Comparison of ENCODE assay signal across 26 cellular contexts in the genomic region with DNA sequence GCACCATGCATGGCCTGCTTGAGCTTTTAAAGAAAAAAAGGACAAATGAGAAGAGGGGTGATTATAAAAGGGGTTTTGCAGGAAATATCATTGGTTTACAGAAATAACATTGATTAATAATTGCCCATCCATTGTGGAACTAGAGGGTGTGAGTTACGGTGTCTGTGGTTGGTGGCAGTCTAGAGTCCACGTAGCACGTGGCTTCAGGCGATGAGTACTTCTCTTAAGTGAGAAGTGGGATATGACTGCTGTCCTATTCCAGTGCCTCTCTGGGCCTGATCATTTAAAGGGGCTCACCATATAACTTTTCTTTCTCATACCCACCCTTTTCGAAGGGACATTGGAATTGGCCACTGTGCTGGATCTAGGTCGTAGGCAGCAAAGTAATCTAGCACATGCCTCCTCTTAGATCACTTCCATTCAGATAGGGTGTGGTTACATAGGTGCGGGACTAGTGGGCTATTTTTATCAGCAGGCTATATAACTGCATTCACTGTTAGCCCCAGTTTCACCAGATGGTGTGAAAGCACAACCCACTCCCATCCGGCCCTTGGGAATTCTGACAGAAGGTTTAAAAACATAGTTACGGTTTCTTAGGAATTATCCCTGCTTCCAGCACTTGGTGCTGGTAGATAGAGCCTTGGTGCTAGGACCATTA. TPM values are rescaled to one million over a fixed set of nuclear protein-coding genes. Genes with fewer than 3 reads are reported as not detected.
A peak's percentile ranks its signal among the peaks of the same experiment; 100 is the strongest.
DNase-seq lines count a peak whose midpoint lies in the region; ATAC-seq and TF ChIP-seq lines count a peak whose summit lies in the region.
"Had no signal": no experiment of that assay in that cellular context is flagged by ENCODE, and none has a peak within 500 bp of the region (broad histone marks: within the 10 kb centered on the region; RNA-seq: fewer than 3 reads in every experiment).

No MANE protein-coding gene starts in this region.

- DNase-seq in activated T-cell treated with anti-CD3 and anti-CD28 coated beads, Interleukin-2, amount 50 U/mL, for 24 hours, result no peak
- DNase-seq in activated T-cell treated with anti-CD3 and anti-CD28 coated beads, Interleukin-2, amount 50 U/mL, for 72 hours, result no peak
- no peak for DNase-seq in WERI-Rb-1
- no peak for DNase-seq in mesothelial cell of epicardium (ENCODE audit: low spot score in 2 of 2, unreplicated experiment in 2 of 2)
- no peak for DNase-seq in COR-L47 (lab: John Stamatoyannopoulos, UW)
- no peak for DNase-seq in stimulated activated CD8-positive, alpha-beta memory T cell treated with anti-CD3 and anti-CD28 coated beads, Interleukin-4, amount 100 ng/mL, for 48 hours
- DNase-seq in SKM-1 (lab: John Stamatoyannopoulos, UW; ENCODE audit: unreplicated experiment), result no peak
- DNase-seq: activated CD4-positive, alpha-beta memory T cell treated with anti-CD3 and anti-CD28 coated beads, Interleukin-2, amount 10 ng/mL, durations not matched to agents 7 days and 5 days; activated CD4-positive, CD25-positive, alpha-beta regulatory T cell; activated CD8-positive, alpha-beta memory T cell treated with anti-CD3 and anti-CD28 coated beads, Interleukin-2, amount 50 U/mL, for 4 hours; activated naive CD4-positive, alpha-beta T cell treated with anti-CD3 and anti-CD28 coated beads, Interleukin-2, amount 50 U/mL, for 16 hours; Calu3; GOT3; left cardiac atrium; NCI-H1048; NCI-H526 treated with DMSO at 0.1 percent for 48 hours; thyroid gland had no signal

- TF ChIP-seq CTCF in HEK293 (tag by site-specific recombination; IDR thresholded peaks at IDR 0.05) (no peak), WERI-Rb-1 (IDR thresholded peaks at IDR 0.05; ENCODE audit: low read depth, low read length) (no peak), mesothelial cell of epicardium (IDR thresholded peaks at IDR 0.05; ENCODE audit: unreplicated experiment) (no peak)

- H3K27me3 Mint-ChIP-seq in activated T-cell treated with anti-CD3 and anti-CD28 coated beads, Interleukin-2, amount 50 U/mL, for 24 hours, result no peaks in the 10 kb centered on the region
- no peaks in the 10 kb centered on the region for H3K27me3 Mint-ChIP-seq in activated T-cell treated with anti-CD3 and anti-CD28 coated beads, Interleukin-2, amount 50 U/mL, for 72 hours (ENCODE audit: low read depth)
- H3K27me3 Mint-ChIP-seq in mesothelial cell of epicardium (ENCODE audit: low read depth), result no peaks in the 10 kb centered on the region
- H3K27me3 Mint-ChIP-seq: activated CD4-positive, alpha-beta memory T cell treated with anti-CD3 and anti-CD28 coated beads, Interleukin-2, amount 10 ng/mL, durations not matched to agents 7 days and 5 days; IgD-negative memory B cell; T-cell had no signal

- no peaks in the 10 kb centered on the region for H3K9me3 ChIP-seq in HEK293 (ENCODE audit: control insufficient read depth, insufficient read depth, low read depth, low read length)
- H3K9me3 ChIP-seq in WERI-Rb-1 (ENCODE audit: severe bottlenecking), result no peaks in the 10 kb centered on the region
- H3K9me3 ChIP-seq: body of pancreas, SJSA1, thyroid gland had no signal

- H3K4me1 Mint-ChIP-seq in activated T-cell treated with anti-CD3 and anti-CD28 coated beads, Interleukin-2, amount 50 U/mL, for 24 hours (ENCODE audit: low read depth), result peaks cover 42% of the 10 kb centered on the region
- peaks cover 40% of the 10 kb centered on the region for H3K4me1 Mint-ChIP-seq in activated T-cell treated with anti-CD3 and anti-CD28 coated beads, Interleukin-2, amount 50 U/mL, for 72 hours (ENCODE audit: low read depth)
- H3K4me1 Mint-ChIP-seq in mesothelial cell of epicardium, result peaks cover 2% of the 10 kb centered on the region
- H3K4me1 Mint-ChIP-seq: CD14-positive monocyte had no signal

- H3K9me3 Mint-ChIP-seq in activated T-cell treated with anti-CD3 and anti-CD28 coated beads, Interleukin-2, amount 50 U/mL, for 24 hours, result no peaks in the 10 kb centered on the region
- H3K9me3 Mint-ChIP-seq in activated T-cell treated with anti-CD3 and anti-CD28 coated beads, Interleukin-2, amount 50 U/mL, for 72 hours, result no peaks in the 10 kb centered on the region
- no peaks in the 10 kb centered on the region for H3K9me3 Mint-ChIP-seq in mesothelial cell of epicardium
- H3K9me3 Mint-ChIP-seq: activated CD4-positive, alpha-beta memory T cell treated with anti-CD3 and anti-CD28 coated beads, Interleukin-2, amount 10 ng/mL, durations not matched to agents 7 days and 5 days; CD14-positive monocyte; IgD-negative memory B cell; T-cell had no signal

- peaks cover 77% of the 10 kb centered on the region for H3K36me3 Mint-ChIP-seq in activated T-cell treated with anti-CD3 and anti-CD28 coated beads, Interleukin-2, amount 50 U/mL, for 24 hours (ENCODE audit: low read depth)
- H3K36me3 Mint-ChIP-seq in activated T-cell treated with anti-CD3 and anti-CD28 coated beads, Interleukin-2, amount 50 U/mL, for 72 hours (ENCODE audit: insufficient read depth in 2 of 2), result peaks cover 8 to 12% of the 10 kb centered on the region in 2 donors
- H3K36me3 Mint-ChIP-seq in mesothelial cell of epicardium, result peaks cover 22% of the 10 kb centered on the region

- H3K27ac ChIP-seq in HEK293 (ENCODE audit: extremely low read depth, low read depth, low read length) (no peak overlapping the region), WERI-Rb-1 (peak overlapping the region; percentile 85)
- H3K27ac ChIP-seq: body of pancreas, hepatocyte, SJSA1, thyroid gland had no signal

- POLR2A ChIA-PET in HEK293 (lab: Yijun Ruan, JAX), result interaction anchor here (0.6 kb wide), 1 partner anchor 153 kb away, joined by 6 read pairs; no protein-coding TSS in a partner anchor

- CTCF ChIA-PET in HEK293 (lab: Yijun Ruan, JAX), result interaction anchor here (0.6 kb wide), 1 partner anchor 12 kb away, joined by 5 read pairs; no protein-coding TSS in a partner anchor

- H3K36me3 ChIP-seq in HEK293 (ENCODE audit: control insufficient read depth in 2 of 2, insufficient read depth in 1 of 2, low read length in 2 of 2) (peaks cover 36 to 63% of the 10 kb centered on the region in 2 experiments), WERI-Rb-1 (peaks cover 65% of the 10 kb centered on the region)

- H3K4me3 Mint-ChIP-seq in activated T-cell treated with anti-CD3 and anti-CD28 coated beads, Interleukin-2, amount 50 U/mL, for 24 hours, result no peak overlapping the region
- H3K4me3 Mint-ChIP-seq in activated T-cell treated with anti-CD3 and anti-CD28 coated beads, Interleukin-2, amount 50 U/mL, for 72 hours, result no peak overlapping the region
- H3K4me3 Mint-ChIP-seq in mesothelial cell of epicardium, result no peak overlapping the region
- H3K4me3 Mint-ChIP-seq: activated CD4-positive, alpha-beta memory T cell treated with anti-CD3 and anti-CD28 coated beads, Interleukin-2, amount 10 ng/mL, durations not matched to agents 7 days and 5 days; CD14-positive monocyte; IgD-negative memory B cell; T-cell had no signal

- H3K27me3 ChIP-seq in WERI-Rb-1 (ENCODE audit: insufficient read depth, low read depth, severe bottlenecking), result no peaks in the 10 kb centered on the region
- H3K27me3 ChIP-seq: body of pancreas, hepatocyte, SJSA1, thyroid gland had no signal

- 0 out of 2 replicates have a peak, but pooled peaks cover 3% of the 10 kb centered on the region for H3K4me1 ChIP-seq in HEK293 (ENCODE audit: control insufficient read depth, insufficient read depth, low read length)

- H3K27ac Mint-ChIP-seq in activated T-cell treated with anti-CD3 and anti-CD28 coated beads, Interleukin-2, amount 50 U/mL, for 24 hours, result peak overlapping the region; percentile 18
- no peak overlapping the region for H3K27ac Mint-ChIP-seq in activated T-cell treated with anti-CD3 and anti-CD28 coated beads, Interleukin-2, amount 50 U/mL, for 72 hours
- peak overlapping the region; percentile 2 for H3K27ac Mint-ChIP-seq in mesothelial cell of epicardium
- H3K27ac Mint-ChIP-seq: activated CD4-positive, alpha-beta memory T cell treated with anti-CD3 and anti-CD28 coated beads, Interleukin-2, amount 10 ng/mL, durations not matched to agents 7 days and 5 days; IgD-negative memory B cell; T-cell had no signal

- H3K4me3 ChIP-seq in HEK293 (ENCODE audit: low read depth, low read length), result no peak overlapping the region
- H3K4me3 ChIP-seq in WERI-Rb-1 (ENCODE audit: low read depth, low read length), result peak overlapping the region; percentile 18
- H3K4me3 ChIP-seq: body of pancreas, hepatocyte, SJSA1, thyroid gland had no signal

- no peak for ATAC-seq in activated T-cell treated with anti-CD3 and anti-CD28 coated beads, Interleukin-2, amount 50 U/mL, for 72 hours (replicated peaks in 1 of 2)
- ATAC-seq: body of pancreas, left cardiac atrium, sciatic nerve, T-cell had no signal

TF ChIP-seq in HEK293, 187 proteins besides CTCF, POLR2A, EP300 and RAD21 (continues in another document):
- TF ChIP-seq SP7 (tag by site-specific recombination; IDR thresholded peaks at IDR 0.05), result no peak
- TF ChIP-seq, protein P1, sequence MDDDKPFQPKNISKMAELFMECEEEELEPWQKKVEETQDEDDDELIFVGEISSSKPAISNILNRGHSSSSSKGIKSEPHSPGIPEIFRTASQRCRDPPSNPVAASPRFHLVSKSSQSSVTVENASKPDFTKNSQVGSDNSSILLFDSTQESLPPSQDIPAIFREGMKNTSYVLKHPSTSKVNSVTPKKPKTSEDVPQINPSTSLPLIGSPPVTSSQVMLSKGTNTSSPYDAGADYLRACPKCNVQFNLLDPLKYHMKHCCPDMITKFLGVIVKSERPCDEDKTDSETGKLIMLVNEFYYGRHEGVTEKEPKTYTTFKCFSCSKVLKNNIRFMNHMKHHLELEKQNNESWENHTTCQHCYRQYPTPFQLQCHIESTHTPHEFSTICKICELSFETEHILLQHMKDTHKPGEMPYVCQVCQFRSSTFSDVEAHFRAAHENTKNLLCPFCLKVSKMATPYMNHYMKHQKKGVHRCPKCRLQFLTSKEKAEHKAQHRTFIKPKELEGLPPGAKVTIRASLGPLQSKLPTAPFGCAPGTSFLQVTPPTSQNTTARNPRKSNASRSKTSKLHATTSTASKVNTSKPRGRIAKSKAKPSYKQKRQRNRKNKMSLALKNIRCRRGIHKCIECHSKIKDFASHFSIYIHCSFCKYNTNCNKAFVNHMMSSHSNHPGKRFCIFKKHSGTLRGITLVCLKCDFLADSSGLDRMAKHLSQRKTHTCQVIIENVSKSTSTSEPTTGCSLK (tag by site-specific recombination; IDR thresholded peaks at IDR 0.05), result no peak

RNA-seq across cellular contexts. Expression of a gene that starts 19.9 kb away (rescaled TPM):
- 10 to 100 TPM; 56.6 to 73.7 TPM for total RNA-seq in activated T-cell treated with anti-CD3 and anti-CD28 coated beads, Interleukin-2, amount 50 U/mL, for 72 hours
- 80.6 to 86.4 TPM (median 85.2 TPM) in 3 replicates for total RNA-seq in mesothelial cell of epicardium

RNA-seq across cellular contexts. Expression of a gene that starts 46.6 kb away (rescaled TPM):
- not detected for total RNA-seq in activated T-cell treated with anti-CD3 and anti-CD28 coated beads, Interleukin-2, amount 50 U/mL, for 72 hours
- total RNA-seq in mesothelial cell of epicardium, result 50.3 to 51.7 TPM (median 50.7 TPM) in 3 replicates
- total RNA-seq: activated CD4-positive, alpha-beta memory T cell treated with anti-CD3 and anti-CD28 coated beads, Interleukin-2, amount 10 ng/mL, durations not matched to agents 7 days and 5 days; Calu3; HT-29 had no signal

Comparison
In these comparisons a context has a peak if more than half of its experiments do, and no peak if none do; other contexts are left out.
1. RNA of a gene that starts 46.6 kb away (total RNA-seq): 50.3 to 51.7 TPM in mesothelial cell of epicardium; not detected in activated T-cell treated with anti-CD3 and anti-CD28 coated beads, Interleukin-2, amount 50 U/mL, for 72 hours; every median in the first group is over 10 times any median in the second.